11 cellular contexts compared by ENCODE assay signal in the genomic region with DNA sequence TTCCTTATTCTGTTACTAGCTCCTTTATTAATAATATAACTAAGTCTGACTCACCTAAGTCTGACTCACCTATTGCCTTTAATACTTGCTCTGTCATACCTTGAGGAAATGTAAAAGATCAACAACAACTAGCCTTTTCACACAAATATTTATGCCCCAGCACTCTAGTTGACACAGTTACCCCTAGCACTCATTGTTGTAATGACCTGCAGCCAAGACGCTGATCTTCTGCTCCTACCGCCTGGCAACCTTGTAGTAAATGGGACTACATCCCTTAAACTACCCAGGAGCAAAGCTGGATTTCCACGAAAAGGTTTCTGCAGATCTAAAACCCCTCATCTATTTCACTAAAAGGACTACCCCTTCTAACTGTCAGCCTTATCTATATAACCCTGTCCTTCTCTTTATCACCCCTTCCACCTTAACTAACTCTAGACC.
DNase-seq lines count a peak whose midpoint lies in the region; ATAC-seq and TF ChIP-seq lines count a peak whose summit lies in the region.
"Had no signal": no experiment of that assay in that cellular context is flagged by ENCODE, and none has a peak within 500 bp of the region (broad histone marks: within the 10 kb centered on the region; RNA-seq: fewer than 3 reads in every experiment).

No MANE protein-coding gene starts in this region.

- H3F3A ChIP-seq in PC-9 (ENCODE audit: insufficient read depth, low read depth): no peaks in the 10 kb centered on the region

- no peaks in the 10 kb centered on the region for H3K9me2 ChIP-seq in PC-9 (ENCODE audit: insufficient read depth)

- H3K36me3 ChIP-seq in PC-9 (ENCODE audit: low read depth): no peaks in the 10 kb centered on the region
- no peaks in the 10 kb centered on the region for H3K36me3 ChIP-seq in tibial nerve

- POLR2A ChIA-PET in PC-9 (lab: Charles Lee; ENCODE audit: unreplicated experiment): no interaction called here

- H4K20me1 ChIP-seq in PC-9 (ENCODE audit: insufficient read depth): no peaks in the 10 kb centered on the region

- BruUV-seq in PC-9 (replicated peaks; lab: Mats Ljungman, UMichigan): no TSS peak

- H2AFZ ChIP-seq in PC-9: no peak overlapping the region

- peaks cover 23% of the 10 kb centered on the region for H3K4me1 ChIP-seq in PC-9 (replicated peaks; ENCODE audit: insufficient read depth)
- peaks cover 0 to 5% (median 0%) of the 10 kb centered on the region in 4 donors for H3K4me1 ChIP-seq in tibial nerve

- TF ChIP-seq CTCF in PC-9 (conservative IDR thresholded peaks at IDR 0.05) (no peak), tibial nerve (IDR thresholded peaks at IDR 0.05) (no peak)

- H3K27ac ChIP-seq in PC-9: peak overlapping the region; percentile 73
- no peak overlapping the region for H3K27ac ChIP-seq in tibial nerve
- H3K27ac ChIP-seq: dorsolateral prefrontal cortex had no signal

- peak overlapping the region; percentile 31 for H3K4me2 ChIP-seq in PC-9

- H3K9me3 ChIP-seq in PC-9 (ENCODE audit: insufficient read depth, low read depth) (no peaks in the 10 kb centered on the region; the same call in 1 of the 2 replicates), tibial nerve (no peaks in the 10 kb centered on the region)

- intact Hi-C loops in PC-9 (cut with micrococcal nuclease; ENCODE audit: unreplicated experiment) (no loop called here), sciatic nerve (cut with DNase I) (no loop called here)

- H3K27me3 ChIP-seq in PC-9 (ENCODE audit: insufficient read depth, low read depth) (no peaks in the 10 kb centered on the region), tibial nerve (no peaks in the 10 kb centered on the region)
- H3K27me3 ChIP-seq: dorsolateral prefrontal cortex had no signal

- CTCF ChIA-PET in PC-9 (lab: Charles Lee): interaction anchor here (0.7 kb wide), 1 partner anchor 38 kb away, joined by 3 read pairs; no protein-coding TSS in a partner anchor

- no peaks in the 10 kb centered on the region for H3K79me2 ChIP-seq in PC-9 (ENCODE audit: low read depth)

- TF ChIP-seq EP300 in tibial nerve (IDR thresholded peaks at IDR 0.05): no peak

- no peak for TF ChIP-seq POLR2A in tibial nerve (IDR thresholded peaks at IDR 0.05)

- ATAC-seq in GM18502 (IDR thresholded peaks at IDR 0.05; ENCODE audit: poor library complexity, unreplicated experiment): peak; percentile 26
- ATAC-seq in GM21360 (IDR thresholded peaks at IDR 0.05; ENCODE audit: unreplicated experiment): peak; percentile 42
- ATAC-seq in HG02973 (IDR thresholded peaks at IDR 0.05; ENCODE audit: unreplicated experiment): peak; percentile 59
- no peak for ATAC-seq in sciatic nerve

- H3K4me3 ChIP-seq in PC-9 (no peak overlapping the region), tibial nerve (no peak overlapping the region)
- H3K4me3 ChIP-seq: dorsolateral prefrontal cortex had no signal

- DNase-seq in PC-9: peak; percentile 21 to 88
- no peak for DNase-seq in NCI-H526 treated with DMSO at 0.1 percent for 48 hours (lab: John Stamatoyannopoulos, UW)
- DNase-seq in sciatic nerve (ENCODE audit: low spot score): no peak
- no peak for DNase-seq in NCI-H345 (lab: John Stamatoyannopoulos, UW)
- DNase-seq in tibial nerve (ENCODE audit: low spot score in 2 of 2): no peak
- DNase-seq: activated naive CD4-positive, alpha-beta T cell treated with anti-CD3 and anti-CD28 coated beads for 36 hours; dorsolateral prefrontal cortex; Right ventricle myocardium superior had no signal

- WGBS in tibial nerve, 2 donors: 83 to 84% methylated on average over 3 of the region's 3 CpGs

Comparison
In these comparisons a context has a peak if more than half of its experiments do, and no peak if none do; other contexts are left out.
1. DNase-seq: peak in PC-9 (2 of 2); none in NCI-H526 treated with DMSO at 0.1 percent for 48 hours (single experiment), sciatic nerve (single experiment), NCI-H345 (single experiment) and tibial nerve (0 of 2).